Comparison of ENCODE assay signal across 1 cellular context in genomic region chr19:17861542-17862402, GRCh38.
TF ChIP-seq lines count a peak whose summit lies in the region.

No MANE protein-coding gene starts in this region.

TF ChIP-seq in IMR-90, 13 proteins besides CTCF, POLR2A, EP300 and RAD21 (continued from another document):
- TF ChIP-seq, protein P1, sequence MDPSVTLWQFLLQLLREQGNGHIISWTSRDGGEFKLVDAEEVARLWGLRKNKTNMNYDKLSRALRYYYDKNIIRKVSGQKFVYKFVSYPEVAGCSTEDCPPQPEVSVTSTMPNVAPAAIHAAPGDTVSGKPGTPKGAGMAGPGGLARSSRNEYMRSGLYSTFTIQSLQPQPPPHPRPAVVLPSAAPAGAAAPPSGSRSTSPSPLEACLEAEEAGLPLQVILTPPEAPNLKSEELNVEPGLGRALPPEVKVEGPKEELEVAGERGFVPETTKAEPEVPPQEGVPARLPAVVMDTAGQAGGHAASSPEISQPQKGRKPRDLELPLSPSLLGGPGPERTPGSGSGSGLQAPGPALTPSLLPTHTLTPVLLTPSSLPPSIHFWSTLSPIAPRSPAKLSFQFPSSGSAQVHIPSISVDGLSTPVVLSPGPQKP (IDR thresholded peaks at IDR 0.05; ENCODE audit: borderline replicate concordance, low read depth, low read length), result no peak
- TF ChIP-seq MAZ (IDR thresholded peaks at IDR 0.05; ENCODE audit: borderline replicate concordance, low read depth, low read length) (no peak), BHLHE40 (IDR thresholded peaks at IDR 0.05; ENCODE audit: low read depth, low read length) (no peak)
